In the genomic region with DNA sequence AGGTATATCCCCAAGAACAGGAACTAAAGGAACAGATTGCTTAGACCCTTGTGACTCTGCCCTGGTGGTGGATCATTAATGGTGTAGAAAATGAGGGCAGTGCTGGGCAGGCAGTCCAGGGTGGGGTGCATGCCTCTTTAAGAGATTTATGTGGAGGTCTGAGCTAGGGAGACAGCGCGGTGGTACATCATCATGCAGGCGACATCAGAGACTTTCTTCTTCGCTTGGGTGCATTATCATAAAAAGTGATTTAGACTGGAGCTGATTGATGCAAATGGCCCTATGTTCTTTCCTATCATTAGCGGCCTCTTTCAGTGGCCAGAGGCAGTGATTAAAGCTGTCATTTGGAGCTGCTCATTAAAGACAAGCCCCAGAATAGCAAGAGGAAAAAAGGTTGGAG, we compare ENCODE assay signal across 19 cellular contexts.
"Had no signal": no experiment of that assay in that cellular context is flagged by ENCODE, and none has a peak within 500 bp of the region (broad histone marks: within the 10 kb centered on the region; RNA-seq: fewer than 3 reads in every experiment).

No MANE protein-coding gene starts in this region.

- H3K27ac ChIP-seq: brain microvascular endothelial cell, thyroid gland, vagina had no signal

- DNase-seq: activated CD4-positive, alpha-beta T cell treated with anti-CD3 and anti-CD28 coated beads, Interleukin-2, amount 50 U/mL, for 48 hours; activated CD8-positive, alpha-beta memory T cell treated with anti-CD3 and anti-CD28 coated beads, Interleukin-2, amount 10 ng/mL, durations not matched to agents 7 days and 5 days; activated effector memory CD4-positive, alpha-beta T cell treated with anti-CD3 and anti-CD28 coated beads, Interleukin-2, amount 50 U/mL, for 16 hours; activated T-cell treated with anti-CD3 and anti-CD28 coated beads, Interleukin-2, amount 50 U/mL, for 4 hours; amygdala; brain microvascular endothelial cell; cerebellar nuclear complex; dermis blood vessel endothelial cell; immature natural killer cell; midbrain; nucleus accumbens; right cardiac atrium; small intestine; thyroid gland had no signal

- H3K4me3 Mint-ChIP-seq: activated CD8-positive, alpha-beta memory T cell treated with anti-CD3 and anti-CD28 coated beads, Interleukin-2, amount 10 ng/mL, durations not matched to agents 7 days and 5 days; activated naive CD8-positive, alpha-beta T cell; activated T-cell treated with anti-CD3 and anti-CD28 coated beads, Interleukin-2, amount 50 U/mL, for 4 hours; immature natural killer cell had no signal

- H3K9me3 ChIP-seq: thyroid gland, vagina had no signal

- H3K27me3 Mint-ChIP-seq: activated naive CD8-positive, alpha-beta T cell had no signal

- H3K27me3 ChIP-seq: brain microvascular endothelial cell, thyroid gland, vagina had no signal

- H3K27ac Mint-ChIP-seq: activated CD8-positive, alpha-beta memory T cell treated with anti-CD3 and anti-CD28 coated beads, Interleukin-2, amount 10 ng/mL, durations not matched to agents 7 days and 5 days; activated naive CD8-positive, alpha-beta T cell had no signal

- H3K36me3 Mint-ChIP-seq: activated CD8-positive, alpha-beta memory T cell treated with anti-CD3 and anti-CD28 coated beads, Interleukin-2, amount 10 ng/mL, durations not matched to agents 7 days and 5 days; activated naive CD8-positive, alpha-beta T cell; immature natural killer cell had no signal

- H3K36me3 ChIP-seq: brain microvascular endothelial cell, thyroid gland, vagina had no signal

- ATAC-seq: activated CD4-positive, CD25-positive, alpha-beta regulatory T cell treated with anti-CD3 and anti-CD28 coated beads, Interleukin-2, amount 50 U/mL, for 24 hours; activated CD8-positive, alpha-beta memory T cell treated with anti-CD3 and anti-CD28 coated beads, Interleukin-2, amount 10 ng/mL, durations not matched to agents 7 days and 5 days; activated T-cell treated with anti-CD3 and anti-CD28 coated beads, Interleukin-2, amount 50 U/mL, for 4 hours; esophagus mucosa; right cardiac atrium had no signal

- H3K4me3 ChIP-seq: lung, thyroid gland, vagina had no signal

- H3K9me3 Mint-ChIP-seq: activated T-cell treated with anti-CD3 and anti-CD28 coated beads, Interleukin-2, amount 50 U/mL, for 4 hours; immature natural killer cell had no signal

- H3K4me1 Mint-ChIP-seq: activated CD8-positive, alpha-beta memory T cell treated with anti-CD3 and anti-CD28 coated beads, Interleukin-2, amount 10 ng/mL, durations not matched to agents 7 days and 5 days had no signal
